ENCODE assay signal across 8 cellular contexts in the genomic region with DNA sequence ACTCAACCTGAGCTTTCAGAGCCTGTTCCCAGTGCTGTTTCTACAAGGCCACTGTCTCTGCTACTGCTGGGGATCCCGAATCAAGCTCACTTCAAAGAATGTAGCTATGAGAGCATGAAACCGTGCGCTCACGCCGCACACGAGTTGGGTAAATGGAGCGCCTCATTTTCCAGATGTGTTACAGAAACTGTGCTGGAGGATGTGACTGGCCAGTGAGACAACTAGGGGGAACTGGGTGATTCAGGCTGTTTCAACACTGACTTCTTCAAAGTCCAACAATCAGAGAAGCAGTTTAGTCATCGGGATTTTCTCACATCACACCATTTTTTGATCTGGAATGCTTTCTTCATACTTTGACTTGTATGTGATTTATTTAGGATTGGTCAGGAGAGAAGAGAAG. TPM values are rescaled to one million over a fixed set of nuclear protein-coding genes. Genes with fewer than 3 reads are reported as not detected.
DNase-seq lines count a peak whose midpoint lies in the region; ATAC-seq and TF ChIP-seq lines count a peak whose summit lies in the region.

No MANE protein-coding gene starts in this region.

- H3K9me3 ChIP-seq in neutrophil (no peaks in the 10 kb centered on the region), testis (no peaks in the 10 kb centered on the region)

- peak; percentile 24 for DNase-seq in GDM1 (lab: John Stamatoyannopoulos, UW)
- peak; percentile 91 for DNase-seq in RPMI7951 (ENCODE audit: low read depth)
- DNase-seq in epithelial cell of prostate (ENCODE audit: low read depth, low spot score), result peak; percentile 93
- DNase-seq in testis, result no peak
- no peak for DNase-seq in NCI-H1436 (lab: John Stamatoyannopoulos, UW)
- DNase-seq in DMS153 (lab: John Stamatoyannopoulos, UW), result no peak

- H3K36me3 ChIP-seq in neutrophil (no peaks in the 10 kb centered on the region), testis (ENCODE audit: low read depth, missing control alignments) (no peaks in the 10 kb centered on the region)

- TF ChIP-seq CTCF in neutrophil (IDR thresholded peaks at IDR 0.05), result peak; percentile 17
- no peak for TF ChIP-seq CTCF in testis (IDR thresholded peaks at IDR 0.05)

- no peak for ATAC-seq in HG03159 (IDR thresholded peaks at IDR 0.05; ENCODE audit: unreplicated experiment)

- peak overlapping the region; percentile 100 for H3K27ac ChIP-seq in epithelial cell of prostate
- H3K27ac ChIP-seq in neutrophil, result peak overlapping the region; percentile 99
- peak overlapping the region in 1 of 2 donors; percentile 26 for H3K27ac ChIP-seq in testis

- H3K4me1 ChIP-seq in neutrophil (ENCODE audit: control insufficient read depth in 1 of 2, insufficient read depth in 1 of 2, low read depth in 1 of 2, low read length in 1 of 2) (peaks cover 85 to 87% of the 10 kb centered on the region in 2 experiments), testis (peaks cover 16% of the 10 kb centered on the region)

- intact Hi-C loops in testis (cut with DNase I; ENCODE audit: low total_unique reads), result no loop called here

- H3K4me3 ChIP-seq in neutrophil (ENCODE audit: low read depth in 1 of 2, low read length in 1 of 2), result peak overlapping the region; percentile 74 to 86
- H3K4me3 ChIP-seq in testis, result no peak overlapping the region

- 81 to 82% methylated on average over 8 of the region's 8 CpGs for WGBS in testis, 2 donors

- TF ChIP-seq POLR2A in testis (IDR thresholded peaks at IDR 0.05), result no peak

- H3K27me3 ChIP-seq in neutrophil, result no peaks in the 10 kb centered on the region
- no peaks in the 10 kb centered on the region for H3K27me3 ChIP-seq in testis

RNA-seq across cellular contexts. Expression of a gene that starts 3.5 kb away (rescaled TPM):
- total RNA-seq in RPMI7951 (2014; rRNA removed; shearing (Covaris generic)), result 5.5 and 5.6 TPM in 2 replicates
- 1 to 10 TPM; 7.8 to 9.4 TPM for total RNA-seq in testis
- polyA plus RNA-seq in testis (ENCODE audit: insufficient read depth, low read depth, low replicate concordance), result 5.7 TPM

Comparison
In these comparisons a context has a peak if more than half of its experiments do, and no peak if none do; other contexts are left out.
1. DNase-seq: peak in GDM1 (single experiment), RPMI7951 (single experiment) and epithelial cell of prostate (single experiment); none in testis (single experiment), NCI-H1436 (single experiment) and DMS153 (single experiment).
2. H3K4me3 ChIP-seq: peak in neutrophil (2 of 2); none in testis (0 of 2).